10 cellular contexts compared by ENCODE assay signal in the genomic region with DNA sequence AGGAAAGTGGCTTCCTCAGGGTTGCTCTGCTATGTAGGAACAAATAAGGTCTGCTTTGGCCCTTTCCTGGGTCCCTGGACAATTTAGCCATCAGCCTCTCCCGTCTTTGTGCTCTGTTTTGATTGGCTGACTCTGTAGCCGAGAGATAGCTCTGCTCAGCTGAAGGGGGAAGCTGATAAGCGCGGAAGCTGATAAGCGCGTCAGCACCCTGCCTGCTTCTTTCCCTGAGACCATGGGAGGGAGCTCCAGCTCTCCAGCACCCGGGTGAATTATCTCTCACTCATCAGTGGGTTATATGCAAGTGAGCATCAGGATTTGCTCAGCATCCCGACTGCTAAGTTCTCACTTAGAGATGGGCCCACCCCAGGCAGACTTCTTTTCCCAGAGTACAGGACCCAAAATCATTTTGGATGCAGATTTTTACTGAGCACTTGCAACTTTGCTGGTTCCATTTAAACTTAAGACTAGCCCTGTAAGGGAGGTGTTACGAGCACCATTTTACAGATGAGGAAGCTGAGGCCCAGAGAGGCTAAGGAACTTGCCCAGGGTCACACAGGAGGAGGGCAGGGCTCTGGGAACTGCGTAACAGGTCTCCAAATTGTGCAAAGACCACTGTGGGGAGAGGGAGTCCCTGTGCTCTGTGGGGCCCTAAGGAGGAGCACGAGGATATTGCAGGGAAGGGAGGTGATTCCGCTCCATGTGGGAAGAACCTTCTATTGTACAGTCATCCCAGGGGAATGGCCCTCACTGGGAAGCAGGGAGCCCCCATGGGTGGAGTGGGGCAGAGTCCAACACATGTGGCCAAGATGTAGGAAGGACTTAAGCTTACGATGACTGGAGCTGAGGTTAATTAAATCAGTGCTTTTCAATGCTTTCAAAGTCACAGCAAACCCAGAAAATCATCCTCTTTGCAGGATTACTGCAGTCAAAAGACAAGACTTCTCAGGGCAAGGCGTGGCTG.
A peak's percentile ranks its signal among the peaks of the same experiment; 100 is the strongest.
DNase-seq lines count a peak whose midpoint lies in the region; ATAC-seq and TF ChIP-seq lines count a peak whose summit lies in the region.
"Had no signal": no experiment of that assay in that cellular context is flagged by ENCODE, and none has a peak within 500 bp of the region (broad histone marks: within the 10 kb centered on the region; RNA-seq: fewer than 3 reads in every experiment).

No MANE protein-coding gene starts in this region.

- POLR2A ChIA-PET in AG04449 (lab: Yijun Ruan, JAX), result interaction anchor here (1.1 kb wide), 1 partner anchor 14 kb away, joined by 3 read pairs; no protein-coding TSS in a partner anchor

- no peaks in the 10 kb centered on the region for H3K27me3 ChIP-seq in ascending aorta

- intact Hi-C loops in ascending aorta (cut with DNase I), result loop anchor here (1.0 to 2.0 kb wide), 4 partner anchors 24 to 84 kb away; partner anchors contain the start of gene COL27A1
- intact Hi-C loops in posterior vena cava (cut with DNase I), result loop anchor here in 1 of 2 donors (1.0 kb wide), 1 partner anchor 34 kb away; no protein-coding TSS in a partner anchor

- H3K36me3 ChIP-seq in ascending aorta, result no peaks in the 10 kb centered on the region

- DNase-seq in AG04449 (ENCODE audit: low read depth, low spot score) (no peak), HPDE6-E6E7 (ENCODE audit: extremely low spot score) (peak; percentile 25), ascending aorta (ENCODE audit: low spot score in 2 of 2) (no peak), iPS-NIHi7 (ENCODE audit: extremely low spot score) (peak; percentile 87), posterior vena cava (ENCODE audit: low spot score) (no peak), SHP77 treated with DMSO at 0.1 percent for 48 hours (lab: John Stamatoyannopoulos, UW) (no peak)
- DNase-seq in activated T-cell treated with anti-CD3 and anti-CD28 coated beads, Interleukin-2, amount 50 U/mL, for 48 hours, result no peak
- DNase-seq: naive B cell; stimulated activated naive CD4-positive, alpha-beta T cell treated with Interleukin-2 at 50 U/mL for 16 hours had no signal

- peak; percentile 61 for TF ChIP-seq CTCF in AG04449 (IDR thresholded peaks at IDR 0.05; ENCODE audit: insufficient read depth, low read length, missing control alignments)
- TF ChIP-seq CTCF in ascending aorta (IDR thresholded peaks at IDR 0.05), result peak in 2 of 3 experiments; percentile 23 to 48

- CTCF ChIA-PET in AG04449 (lab: Yijun Ruan, JAX), result interaction anchor here (1.1 to 5.7 kb wide), 12 partner anchors 8 to 131 kb away, joined by 3 to 49 read pairs (median 4); partner anchors contain the start of gene COL27A1

- H3K4me1 ChIP-seq in ascending aorta, result peaks cover 11 to 34% of the 10 kb centered on the region in 2 donors

- H3K27ac ChIP-seq in ascending aorta, result peak overlapping the region; percentile 35 to 70

- H3K9me3 ChIP-seq in ascending aorta, result no peaks in the 10 kb centered on the region

- no peak for ATAC-seq in GM18517 (IDR thresholded peaks at IDR 0.05; ENCODE audit: unreplicated experiment)

- H3K4me3 ChIP-seq in AG04449 (ENCODE audit: low read depth, low read length) (no peak overlapping the region), ascending aorta (peak overlapping the region in 1 of 2 donors; percentile 19)

Comparison
In these comparisons a context has a peak if more than half of its experiments do, and no peak if none do; other contexts are left out.
1. DNase-seq: peak in HPDE6-E6E7 (single experiment) and iPS-NIHi7 (single experiment); none in AG04449 (single experiment), ascending aorta (0 of 2), posterior vena cava (single experiment), SHP77 treated with DMSO at 0.1 percent for 48 hours (single experiment) and activated T-cell treated with anti-CD3 and anti-CD28 coated beads, Interleukin-2, amount 50 U/mL, for 48 hours (0 of 2).